In the genomic region with DNA sequence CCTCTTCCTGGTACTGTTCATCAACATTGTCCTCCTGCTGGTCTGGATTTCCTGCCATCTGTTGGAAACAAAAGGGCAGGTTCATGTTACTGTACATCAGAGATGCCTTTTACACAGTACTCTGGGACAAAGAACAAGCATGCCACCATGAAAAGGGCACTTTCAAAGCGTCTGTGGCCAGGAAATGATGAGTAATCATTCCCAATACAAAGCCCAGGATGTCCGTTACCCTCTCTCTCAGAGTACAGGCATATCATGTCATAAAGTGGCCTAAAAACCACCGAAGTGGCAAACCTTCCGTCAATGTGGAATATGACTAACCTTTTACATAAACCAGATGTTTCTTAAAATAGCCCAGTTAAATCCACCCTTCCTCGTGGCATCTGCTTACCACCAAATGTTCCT, we compare ENCODE assay signal across 8 cellular contexts.
A peak's percentile ranks its signal among the peaks of the same experiment; 100 is the strongest.
DNase-seq lines count a peak whose midpoint lies in the region; ATAC-seq and TF ChIP-seq lines count a peak whose summit lies in the region.

No MANE protein-coding gene starts in this region.

- H3K9ac ChIP-seq in fibroblast of lung (ENCODE audit: insufficient read depth, low read length) = no peak overlapping the region

- H3K27me3 Mint-ChIP-seq in stimulated activated naive B cell treated with anti-CD40 and anti-IgM and Interleukin-4, amounts not matched to agents 10 μg/mL and 1 μg/mL and 100 μg/mL, for 72 hours = no peaks in the 10 kb centered on the region

- peak overlapping the region; percentile 26 to 28 for H3K4me3 Mint-ChIP-seq in stimulated activated naive B cell treated with anti-CD40 and anti-IgM and Interleukin-4, amounts not matched to agents 10 μg/mL and 1 μg/mL and 100 μg/mL, for 72 hours

- H3K27me3 ChIP-seq in RWPE2 (ENCODE audit: insufficient read depth, poor library complexity, severe bottlenecking) = no peaks in the 10 kb centered on the region
- no peaks in the 10 kb centered on the region for H3K27me3 ChIP-seq in fibroblast of lung (ENCODE audit: control insufficient read depth, insufficient read depth, low read length)

- H3K9me3 ChIP-seq in RWPE2 (ENCODE audit: severe bottlenecking) (no peaks in the 10 kb centered on the region), fibroblast of lung (ENCODE audit: control insufficient read depth, insufficient read depth, low read depth, low read length) (no peaks in the 10 kb centered on the region)

- H3K9me3 Mint-ChIP-seq in stimulated activated naive B cell treated with anti-CD40 and anti-IgM and Interleukin-4, amounts not matched to agents 10 μg/mL and 1 μg/mL and 100 μg/mL, for 72 hours = no peaks in the 10 kb centered on the region

- peaks cover 41% of the 10 kb centered on the region for H3K36me3 ChIP-seq in RWPE2 (ENCODE audit: low read depth)
- H3K36me3 ChIP-seq in fibroblast of lung (ENCODE audit: control insufficient read depth, insufficient read depth, low read length) = peaks cover 9% of the 10 kb centered on the region

- no peaks in the 10 kb centered on the region for H3K79me2 ChIP-seq in fibroblast of lung (ENCODE audit: control insufficient read depth, insufficient read depth, low read length)

- TF ChIP-seq CTCF in RWPE2 (IDR thresholded peaks at IDR 0.05; ENCODE audit: poor library complexity, severe bottlenecking) (no peak), fibroblast of lung (conservative IDR thresholded peaks at IDR 0.05 in 1 of 2, IDR thresholded peaks at IDR 0.05 in 1 of 2; ENCODE audit: low read depth in 1 of 2, low read length in 2 of 2) (no peak)

- H3K4me1 Mint-ChIP-seq in stimulated activated naive B cell treated with anti-CD40 and anti-IgM and Interleukin-4, amounts not matched to agents 10 μg/mL and 1 μg/mL and 100 μg/mL, for 72 hours = peaks cover 8 to 11% of the 10 kb centered on the region in 2 donors

- H2AFZ ChIP-seq in fibroblast of lung (ENCODE audit: low read length) = peak overlapping the region; percentile 45

- H3K4me1 ChIP-seq in RWPE2 (ENCODE audit: insufficient read depth, poor library complexity, severe bottlenecking) (no peaks in the 10 kb centered on the region), fibroblast of lung (ENCODE audit: control insufficient read depth, extremely low read depth, insufficient read depth, low read length) (peaks cover 9% of the 10 kb centered on the region)

- peak overlapping the region; percentile 81 for H3K27ac Mint-ChIP-seq in stimulated activated naive B cell treated with anti-CD40 and anti-IgM and Interleukin-4, amounts not matched to agents 10 μg/mL and 1 μg/mL and 100 μg/mL, for 72 hours

- H3K4me2 ChIP-seq in fibroblast of lung (ENCODE audit: extremely low read depth, insufficient read depth, low read length) = no peak overlapping the region

- peaks cover 43 to 72% of the 10 kb centered on the region in 2 donors for H3K36me3 Mint-ChIP-seq in stimulated activated naive B cell treated with anti-CD40 and anti-IgM and Interleukin-4, amounts not matched to agents 10 μg/mL and 1 μg/mL and 100 μg/mL, for 72 hours

- H3K4me3 ChIP-seq in RWPE2 (ENCODE audit: severe bottlenecking) = no peak overlapping the region
- no peak overlapping the region for H3K4me3 ChIP-seq in fibroblast of lung (replicated peaks in 1 of 4; ENCODE audit: control extremely low read depth in 1 of 4, insufficient read depth in 1 of 4, low read depth in 3 of 4, low read length in 4 of 4)

- DNase-seq in ELR (ENCODE audit: low read depth) (peak; percentile 79), RWPE2 (ENCODE audit: low spot score) (no peak), fibroblast of lung (ENCODE audit: low read depth in 2 of 2) (peak; percentile 91 to 95), SK-N-DZ (ENCODE audit: low spot score) (no peak), NCI-H2227 treated with DMSO at 0.1 percent for 48 hours (lab: John Stamatoyannopoulos, UW) (no peak), HuH-7.5 (ENCODE audit: low spot score) (no peak)
- peak; percentile 20 for DNase-seq in stimulated activated naive B cell treated with anti-CD40 and anti-IgM and Interleukin-4, amounts not matched to agents 10 μg/mL and 1 μg/mL and 100 μg/mL, for 72 hours

- H3K27ac ChIP-seq in RWPE2 (ENCODE audit: poor library complexity, severe bottlenecking) (no peak overlapping the region), fibroblast of lung (ENCODE audit: insufficient read depth, low read length) (peak overlapping the region; percentile 91)

- no peaks in the 10 kb centered on the region for H4K20me1 ChIP-seq in fibroblast of lung (ENCODE audit: control insufficient read depth, extremely low read depth, insufficient read depth, low read length)

- ATAC-seq in HG03342 (IDR thresholded peaks at IDR 0.05; ENCODE audit: unreplicated experiment) (peak; percentile 63), RWPE2 (ENCODE audit: low read depth) (peak; percentile 55; the same call in 2 of the 3 replicates)
- ATAC-seq in stimulated activated naive B cell treated with anti-CD40 and anti-IgM and Interleukin-4, amounts not matched to agents 10 μg/mL and 1 μg/mL and 100 μg/mL, for 72 hours (replicated peaks) = peak; percentile 89 to 95

Comparison
In these comparisons a context has a peak if more than half of its experiments do, and no peak if none do; other contexts are left out.
1. DNase-seq: peak in ELR (single experiment), fibroblast of lung (2 of 2) and stimulated activated naive B cell treated with anti-CD40 and anti-IgM and Interleukin-4, amounts not matched to agents 10 μg/mL and 1 μg/mL and 100 μg/mL, for 72 hours (single experiment); none in RWPE2 (single experiment), SK-N-DZ (single experiment), NCI-H2227 treated with DMSO at 0.1 percent for 48 hours (single experiment) and HuH-7.5 (single experiment).
2. Peak in every context shown above with its lines, with median percentiles within 50 percentile points of each other: ATAC-seq.